11 cellular contexts compared by ENCODE assay signal in the genomic region with DNA sequence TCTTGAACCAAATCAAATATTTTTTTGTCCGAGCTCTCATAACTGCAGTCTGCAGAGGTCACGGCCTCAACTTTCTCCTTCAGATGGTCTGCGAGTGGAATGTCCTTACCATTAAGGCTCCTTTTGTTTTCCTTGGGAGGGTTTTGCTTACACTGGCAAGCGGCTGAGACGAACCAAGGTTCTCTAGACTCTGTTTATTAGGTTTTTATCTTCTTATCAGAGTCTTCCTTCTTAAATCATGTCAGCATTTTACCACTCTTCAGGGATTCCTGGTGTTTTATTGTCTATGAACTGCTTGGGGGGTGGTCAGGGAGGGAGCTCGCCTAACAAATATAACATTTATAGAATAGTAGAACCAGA.
DNase-seq lines count a peak whose midpoint lies in the region; ATAC-seq and TF ChIP-seq lines count a peak whose summit lies in the region.
"Had no signal": no experiment of that assay in that cellular context is flagged by ENCODE, and none has a peak within 500 bp of the region (broad histone marks: within the 10 kb centered on the region; RNA-seq: fewer than 3 reads in every experiment).

No MANE protein-coding gene starts in this region.

- H3K27me3 ChIP-seq in RWPE2 (ENCODE audit: insufficient read depth, poor library complexity, severe bottlenecking) (no peaks in the 10 kb centered on the region), foreskin keratinocyte (no peaks in the 10 kb centered on the region), prostate gland (replicated peaks; ENCODE audit: insufficient read depth) (no peaks in the 10 kb centered on the region)
- H3K27me3 ChIP-seq: left lung had no signal

- no peak overlapping the region for H2AFZ ChIP-seq in OCI-LY7 (ENCODE audit: low read length)

- H3K9me3 ChIP-seq in RWPE2 (ENCODE audit: severe bottlenecking) (no peaks in the 10 kb centered on the region), prostate gland (no peaks in the 10 kb centered on the region), OCI-LY7 (ENCODE audit: low read length) (no peaks in the 10 kb centered on the region)
- H3K9me3 ChIP-seq: left lung had no signal

- TF ChIP-seq POLR2A in prostate gland (IDR thresholded peaks at IDR 0.05): no peak

- H3K79me2 ChIP-seq in OCI-LY7 (ENCODE audit: insufficient read depth, low read depth, low read length): no peaks in the 10 kb centered on the region

- 10% methylated on average over 6 of the region's 6 CpGs for WGBS in prostate gland

- H4K20me1 ChIP-seq in OCI-LY7 (ENCODE audit: insufficient read depth, low read length): no peaks in the 10 kb centered on the region

- no peak overlapping the region for H3K4me2 ChIP-seq in OCI-LY7 (ENCODE audit: low read length)

- no peak for TF ChIP-seq CTCF in RWPE2 (IDR thresholded peaks at IDR 0.05; ENCODE audit: poor library complexity, severe bottlenecking)
- TF ChIP-seq CTCF in foreskin keratinocyte (conservative IDR thresholded peaks at IDR 0.05): no peak
- TF ChIP-seq CTCF in prostate gland (IDR thresholded peaks at IDR 0.05): no peak
- TF ChIP-seq CTCF in GM13977 (IDR thresholded peaks at IDR 0.05; ENCODE audit: extremely low read depth, insufficient read depth, missing control alignments): no peak
- TF ChIP-seq CTCF in OCI-LY7 (conservative IDR thresholded peaks at IDR 0.05; ENCODE audit: low read length): no peak

- BruUV-seq in OCI-LY7 (replicated peaks; lab: Mats Ljungman, UMichigan): no TSS peak

- DNase-seq in Caki2 (ENCODE audit: low read depth) (peak; percentile 91), RWPE2 (ENCODE audit: low spot score) (no peak), foreskin keratinocyte (no peak), prostate gland (ENCODE audit: low spot score) (peak; percentile 33), COR-L47 (lab: John Stamatoyannopoulos, UW) (no peak), GM13977 (ENCODE audit: low spot score) (no peak), OCI-LY7 (ENCODE audit: low spot score) (no peak)
- DNase-seq: activated B cell treated with CpG ODN at 0.5 μM for 24 hours; activated T-cell treated with anti-CD3 and anti-CD28 coated beads, Interleukin-2, amount 50 U/mL, for 72 hours; left lung had no signal

- H3K9me2 ChIP-seq in OCI-LY7 (ENCODE audit: insufficient read depth, low read length): no peaks in the 10 kb centered on the region

- POLR2A ChIA-PET in OCI-LY7 (lab: Charles Lee): no interaction called here

- no peak overlapping the region for H3K4me3 ChIP-seq in RWPE2 (ENCODE audit: severe bottlenecking)
- H3K4me3 ChIP-seq in prostate gland: no peak overlapping the region
- H3K4me3 ChIP-seq in OCI-LY7 (ENCODE audit: low read depth, low read length, poor library complexity, severe bottlenecking): no peak overlapping the region
- H3K4me3 ChIP-seq: left lung had no signal

- H3K4me1 ChIP-seq in RWPE2 (ENCODE audit: insufficient read depth, poor library complexity, severe bottlenecking) (peaks cover 34% of the 10 kb centered on the region), foreskin keratinocyte (peaks cover 28% of the 10 kb centered on the region), prostate gland (replicated peaks) (peaks cover 16% of the 10 kb centered on the region), OCI-LY7 (ENCODE audit: insufficient read depth, low read length, poor library complexity, severe bottlenecking) (no peaks in the 10 kb centered on the region)
- H3K4me1 ChIP-seq: left lung had no signal

- in situ Hi-C loops in Caki2 (cut with HindIII; ENCODE audit: low pct_unique_long_range_greater_than_20kb, low sequenced_read_pairs): no loop called here
- in situ Hi-C loops in GM13977 (cut with MboI; ENCODE audit: low pct_unique_long_range_greater_than_20kb, low sequenced_read_pairs, unreplicated experiment): no loop called here

- CTCF ChIA-PET in OCI-LY7 (lab: Charles Lee; ENCODE audit: unreplicated experiment): no interaction called here

- intact Hi-C loops in prostate gland (cut with DNase I): no loop called here
- intact Hi-C loops in OCI-LY7 (cut with micrococcal nuclease; ENCODE audit: unreplicated experiment): no loop called here

- H3K36me3 ChIP-seq in RWPE2 (ENCODE audit: low read depth): no peaks in the 10 kb centered on the region; the same call in 1 of the 2 replicates
- H3K36me3 ChIP-seq in prostate gland: no peaks in the 10 kb centered on the region
- no peaks in the 10 kb centered on the region for H3K36me3 ChIP-seq in OCI-LY7 (ENCODE audit: insufficient read depth, low read length)
- H3K36me3 ChIP-seq: left lung had no signal

- ATAC-seq in RWPE2 (ENCODE audit: low read depth): no peak
- ATAC-seq in foreskin keratinocyte: no peak
- no peak for ATAC-seq in HG02571 (IDR thresholded peaks at IDR 0.05; ENCODE audit: unreplicated experiment)

- H3K27ac ChIP-seq in RWPE2 (ENCODE audit: poor library complexity, severe bottlenecking) (peak overlapping the region; percentile 51), foreskin keratinocyte (peak overlapping the region; percentile 86), prostate gland (peak overlapping the region; percentile 2 to 43), OCI-LY7 (ENCODE audit: low read depth, low read length, poor library complexity, severe bottlenecking) (no peak overlapping the region)
- H3K27ac ChIP-seq: left lung had no signal

Comparison
In these comparisons a context has a peak if more than half of its experiments do, and no peak if none do; other contexts are left out.
1. DNase-seq: peak in Caki2 (single experiment) and prostate gland (single experiment); none in RWPE2 (single experiment), foreskin keratinocyte (0 of 2), COR-L47 (single experiment), GM13977 (single experiment) and OCI-LY7 (single experiment).